ENCODE assay signal across 12 cellular contexts in the genomic region with DNA sequence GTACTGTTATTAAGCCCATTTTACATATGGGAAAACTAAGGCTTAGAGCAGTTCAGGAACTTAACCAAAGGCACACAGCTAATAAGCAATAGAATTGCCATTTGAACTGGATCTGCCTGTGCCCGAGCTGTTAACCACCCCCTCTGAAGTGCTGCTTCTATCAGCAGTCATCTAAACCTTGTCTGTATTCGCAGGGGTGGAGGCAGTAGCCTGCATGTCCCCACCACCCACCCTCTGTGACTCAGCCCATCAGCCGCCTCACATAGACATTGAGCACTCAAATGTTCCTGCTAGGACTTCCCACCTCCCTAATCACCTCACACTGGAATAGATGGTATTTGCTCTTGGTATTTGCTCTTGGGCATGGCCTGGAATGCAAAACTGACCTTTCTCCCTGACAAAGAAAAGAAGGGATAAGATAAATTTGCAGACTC. TPM values are rescaled to one million over a fixed set of nuclear protein-coding genes. Genes with fewer than 3 reads are reported as not detected.
A peak's percentile ranks its signal among the peaks of the same experiment; 100 is the strongest.
DNase-seq lines count a peak whose midpoint lies in the region; ATAC-seq and TF ChIP-seq lines count a peak whose summit lies in the region.
"Had no signal": no experiment of that assay in that cellular context is flagged by ENCODE, and none has a peak within 500 bp of the region (broad histone marks: within the 10 kb centered on the region; RNA-seq: fewer than 3 reads in every experiment).

No MANE protein-coding gene starts in this region.

- H3K9me3 ChIP-seq in adipocyte (ENCODE audit: control insufficient read depth, low read length) (no peaks in the 10 kb centered on the region), left ventricle myocardium inferior (replicated peaks) (no peaks in the 10 kb centered on the region), esophagus muscularis mucosa (no peaks in the 10 kb centered on the region)
- H3K9me3 ChIP-seq: suprapubic skin had no signal

- H3K27me3 ChIP-seq in adipocyte (replicated peaks; ENCODE audit: control insufficient read depth, insufficient read depth, low read length) (no peaks in the 10 kb centered on the region), left ventricle myocardium inferior (ENCODE audit: low read depth) (no peaks in the 10 kb centered on the region), esophagus muscularis mucosa (no peaks in the 10 kb centered on the region)
- H3K27me3 ChIP-seq: suprapubic skin had no signal

- H3K4me1 ChIP-seq in adipocyte (ENCODE audit: control insufficient read depth, insufficient read depth, low read length) (peaks cover 25% of the 10 kb centered on the region), left ventricle myocardium inferior (peaks cover 69% of the 10 kb centered on the region), esophagus muscularis mucosa (peaks cover 34 to 38% (median 36%) of the 10 kb centered on the region in 4 donors)

- H3K4me3 ChIP-seq in adipocyte (ENCODE audit: low read length), result no peak overlapping the region
- no peak overlapping the region for H3K4me3 ChIP-seq in left ventricle myocardium inferior
- no peak overlapping the region for H3K4me3 ChIP-seq in esophagus muscularis mucosa
- H3K4me3 ChIP-seq: suprapubic skin had no signal

- WGBS in esophagus muscularis mucosa, result 80% methylated on average over 3 of the region's 3 CpGs

- H3K9ac ChIP-seq in adipocyte (ENCODE audit: low read length), result no peak overlapping the region

- DNase-seq in HT-29 (ENCODE audit: low spot score) (peak; percentile 44), adipocyte (ENCODE audit: low read depth) (peak; percentile 62), left ventricle myocardium inferior (no peak), putamen (ENCODE audit: low spot score) (peak; percentile 81), esophagus muscularis mucosa (ENCODE audit: extremely low spot score) (no peak), SK-N-DZ (ENCODE audit: low spot score) (no peak), NCI-H1048 (lab: John Stamatoyannopoulos, UW) (no peak)
- DNase-seq: CD8-positive, alpha-beta memory T cell; glutamatergic neuron had no signal

- peak overlapping the region; percentile 96 for H3K27ac ChIP-seq in left ventricle myocardium inferior (replicated peaks)
- no peak overlapping the region for H3K27ac ChIP-seq in esophagus muscularis mucosa (replicated peaks in 1 of 4)

- TF ChIP-seq EP300 in esophagus muscularis mucosa (IDR thresholded peaks at IDR 0.05), result no peak

- no peak for ATAC-seq in GM19455 (IDR thresholded peaks at IDR 0.05; ENCODE audit: unreplicated experiment)

- TF ChIP-seq CTCF in left ventricle myocardium inferior (IDR thresholded peaks at IDR 0.05; ENCODE audit: borderline replicate concordance) (no peak), esophagus muscularis mucosa (IDR thresholded peaks at IDR 0.05) (no peak)

- no peak for TF ChIP-seq POLR2A in esophagus muscularis mucosa (IDR thresholded peaks at IDR 0.05; ENCODE audit: low read depth)

- intact Hi-C loops in left ventricle myocardium inferior (cut with micrococcal nuclease) (no loop called here), esophagus muscularis mucosa (cut with DNase I) (no loop called here)

- H3K36me3 ChIP-seq in adipocyte (ENCODE audit: control insufficient read depth, insufficient read depth, low read length, severe bottlenecking) (no peaks in the 10 kb centered on the region), left ventricle myocardium inferior (peaks cover 20% of the 10 kb centered on the region), esophagus muscularis mucosa (peaks cover 0 to 30% (median 7%) of the 10 kb centered on the region in 4 donors)
- H3K36me3 ChIP-seq: suprapubic skin had no signal

RNA-seq across cellular contexts. Expression of a gene that starts 16.2 kb away (rescaled TPM):
- total RNA-seq in HT-29 (2014; rRNA removed; shearing (Covaris generic)), result not detected in 2 replicates
- 769 TPM for total RNA-seq in left ventricle myocardium inferior
- 100 to 1,000 TPM in 2 of 4 donors, 10 to 100 TPM in 2; 94.3 to 191 (median 127) TPM for total RNA-seq in esophagus muscularis mucosa
- 41.0 and 47.8 TPM in 2 replicates for polyA plus RNA-seq in SK-N-DZ (2014; cell fraction: cytosol; rRNA removed)
- 37.4 and 46.4 TPM in 2 replicates for polyA plus RNA-seq in SK-N-DZ (2014; cell fraction: nucleus; rRNA removed)
- total RNA-seq: OCI-LY7 had no signal

Comparison
In these comparisons a context has a peak if more than half of its experiments do, and no peak if none do; other contexts are left out.
1. DNase-seq: peak in HT-29 (single experiment), adipocyte (single experiment) and putamen (single experiment); none in left ventricle myocardium inferior (single experiment), esophagus muscularis mucosa (single experiment), SK-N-DZ (single experiment) and NCI-H1048 (single experiment).
2. RNA of a gene that starts 16.2 kb away (total RNA-seq): 769 TPM in left ventricle myocardium inferior (single experiment) and 94.3 to 191 TPM in esophagus muscularis mucosa; not detected in HT-29; every median in the first group is over 10 times any median in the second.